27 cellular contexts compared by ENCODE assay signal in the genomic region with DNA sequence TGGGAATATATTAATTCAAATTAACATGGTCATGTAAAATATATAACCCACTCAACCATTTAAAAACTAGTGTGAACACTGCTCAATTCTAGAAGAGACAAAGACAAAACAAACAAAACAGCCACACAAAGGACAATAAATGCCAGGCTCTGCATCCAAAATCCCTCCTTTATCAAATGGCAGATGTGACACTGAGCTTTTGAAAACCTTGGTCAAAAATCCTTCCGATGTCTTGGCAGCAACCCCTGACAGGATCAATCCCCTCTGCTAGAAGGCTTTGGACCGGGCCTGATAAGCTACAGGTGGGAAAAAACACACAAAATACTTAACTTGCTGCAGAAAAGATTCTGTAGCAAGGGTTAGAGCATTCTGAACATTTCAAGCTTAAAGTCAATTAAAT.
"Had no signal": no experiment of that assay in that cellular context is flagged by ENCODE, and none has a peak within 500 bp of the region (broad histone marks: within the 10 kb centered on the region; RNA-seq: fewer than 3 reads in every experiment).

No MANE protein-coding gene starts in this region.

- ATAC-seq: activated T-helper 17 cell treated with anti-CD3 and anti-CD28 coated beads, Interleukin-2, amount 50 U/mL, for 72 hours; K562; Panc1; Right ventricle myocardium inferior; T-cell had no signal

- H3K27ac ChIP-seq: SK-N-MC had no signal

- DNase-seq: activated CD4-positive, alpha-beta memory T cell treated with anti-CD3 and anti-CD28 coated beads for 36 hours; activated CD4-positive, alpha-beta T cell treated with anti-CD3 and anti-CD28 coated beads, Interleukin-2, amount 10 ng/mL, durations not matched to agents 7 days and 5 days; activated CD4-positive, CD25-positive, alpha-beta regulatory T cell; activated CD8-positive, alpha-beta memory T cell treated with anti-CD3 and anti-CD28 coated beads for 24 hours; activated gamma-delta T cell; activated naive CD4-positive, alpha-beta T cell treated with anti-CD3 and anti-CD28 coated beads, Interleukin-2, amount 10 ng/mL, durations not matched to agents 7 days and 5 days; activated naive CD8-positive, alpha-beta T cell treated with anti-CD3 and anti-CD28 coated beads for 36 hours; activated T-cell treated with anti-CD3 and anti-CD28 coated beads, Interleukin-2, amount 50 U/mL, for 48 hours; anterior cingulate cortex; Kasumi-1; NCI-H1048; NCI-H146; NCI-H1930; NCI-H2171; NCI-H2227 treated with DMSO at 0.1 percent for 48 hours; NCI-H446 treated with DMSO at 0.1 percent for 48 hours; NCI-H524 treated with DMSO at 0.1 percent for 48 hours; NCI-H748 treated with DMSO at 0.1 percent for 48 hours; RPMI8226; T-cell; T-helper 2 cell; T1000 had no signal

- H3K4me3 ChIP-seq: K562, SK-N-MC had no signal
